In genomic region chr16:6570520-6570919, GRCh38 we compare ENCODE assay signal across 4 cellular contexts.
"Had no signal": no experiment of that assay in that cellular context is flagged by ENCODE, and none has a peak within 500 bp of the region (broad histone marks: within the 10 kb centered on the region; RNA-seq: fewer than 3 reads in every experiment).

No MANE protein-coding gene starts in this region.

- DNase-seq: IMR-90, KBM-7 had no signal

- H3K4me3 ChIP-seq: K562 had no signal

- H3K27ac ChIP-seq: HL-60 had no signal
